1 cellular context compared by ENCODE assay signal in the genomic region with DNA sequence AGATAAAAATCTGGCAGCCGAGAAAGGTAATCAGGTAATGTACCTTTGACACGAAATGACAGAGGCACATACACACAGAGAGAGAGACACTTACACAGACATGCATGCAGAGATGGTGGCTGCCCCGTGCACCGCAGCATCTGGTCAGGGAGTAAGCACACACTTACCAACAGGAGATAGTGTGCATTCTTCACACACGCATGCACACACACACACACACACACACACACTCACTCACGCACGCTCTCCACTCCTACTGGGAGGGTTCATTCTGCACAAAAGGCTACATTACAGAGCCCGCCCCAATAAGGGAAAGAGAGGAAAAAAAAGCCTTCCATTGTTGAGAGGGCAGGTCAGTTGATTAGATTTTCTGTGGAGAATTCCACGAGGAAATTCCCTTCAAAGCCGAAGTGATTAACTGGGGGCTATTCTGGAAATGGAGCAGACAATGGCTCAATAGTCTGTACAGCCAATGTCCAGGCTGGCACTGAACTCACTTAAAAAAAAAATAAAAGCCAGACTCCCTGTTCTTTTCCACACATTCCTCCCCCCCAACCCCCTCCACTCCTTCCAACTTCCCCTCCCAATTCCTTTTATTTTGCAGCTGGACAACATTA.
TF ChIP-seq lines count a peak whose summit lies in the region.

No MANE protein-coding gene starts in this region.

TF ChIP-seq in SK-N-SH treated with all-trans-retinoic acid at 6 μM for 48 hours, 23 proteins besides CTCF, POLR2A, EP300 and RAD21 (continued from another document):
- TF ChIP-seq, protein P1, sequence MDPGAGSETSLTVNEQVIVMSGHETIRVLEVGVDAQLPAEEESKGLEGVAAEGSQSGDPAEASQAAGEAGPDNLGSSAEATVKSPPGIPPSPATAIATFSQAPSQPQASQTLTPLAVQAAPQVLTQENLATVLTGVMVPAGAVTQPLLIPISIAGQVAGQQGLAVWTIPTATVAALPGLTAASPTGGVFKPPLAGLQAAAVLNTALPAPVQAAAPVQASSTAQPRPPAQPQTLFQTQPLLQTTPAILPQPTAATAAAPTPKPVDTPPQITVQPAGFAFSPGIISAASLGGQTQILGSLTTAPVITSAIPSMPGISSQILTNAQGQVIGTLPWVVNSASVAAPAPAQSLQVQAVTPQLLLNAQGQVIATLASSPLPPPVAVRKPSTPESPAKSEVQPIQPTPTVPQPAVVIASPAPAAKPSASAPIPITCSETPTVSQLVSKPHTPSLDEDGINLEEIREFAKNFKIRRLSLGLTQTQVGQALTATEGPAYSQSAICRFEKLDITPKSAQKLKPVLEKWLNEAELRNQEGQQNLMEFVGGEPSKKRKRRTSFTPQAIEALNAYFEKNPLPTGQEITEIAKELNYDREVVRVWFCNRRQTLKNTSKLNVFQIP (CRISPR knock-in tag; IDR thresholded peaks at IDR 0.05; ENCODE audit: borderline replicate concordance, low read depth), result no peak
- no peak for TF ChIP-seq TOX (CRISPR knock-in tag; IDR thresholded peaks at IDR 0.05; ENCODE audit: borderline replicate concordance)
- no peak for TF ChIP-seq SNAI2 (CRISPR knock-in tag; IDR thresholded peaks at IDR 0.05)
- TF ChIP-seq, protein P2, sequence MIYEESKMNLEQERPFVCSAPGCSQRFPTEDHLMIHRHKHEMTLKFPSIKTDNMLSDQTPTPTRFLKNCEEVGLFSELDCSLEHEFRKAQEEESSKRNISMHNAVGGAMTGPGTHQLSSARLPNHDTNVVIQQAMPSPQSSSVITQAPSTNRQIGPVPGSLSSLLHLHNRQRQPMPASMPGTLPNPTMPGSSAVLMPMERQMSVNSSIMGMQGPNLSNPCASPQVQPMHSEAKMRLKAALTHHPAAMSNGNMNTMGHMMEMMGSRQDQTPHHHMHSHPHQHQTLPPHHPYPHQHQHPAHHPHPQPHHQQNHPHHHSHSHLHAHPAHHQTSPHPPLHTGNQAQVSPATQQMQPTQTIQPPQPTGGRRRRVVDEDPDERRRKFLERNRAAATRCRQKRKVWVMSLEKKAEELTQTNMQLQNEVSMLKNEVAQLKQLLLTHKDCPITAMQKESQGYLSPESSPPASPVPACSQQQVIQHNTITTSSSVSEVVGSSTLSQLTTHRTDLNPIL (CRISPR knock-in tag; IDR thresholded peaks at IDR 0.05; ENCODE audit: low read depth), result no peak
